ENCODE assay signal across 18 cellular contexts in the genomic region with DNA sequence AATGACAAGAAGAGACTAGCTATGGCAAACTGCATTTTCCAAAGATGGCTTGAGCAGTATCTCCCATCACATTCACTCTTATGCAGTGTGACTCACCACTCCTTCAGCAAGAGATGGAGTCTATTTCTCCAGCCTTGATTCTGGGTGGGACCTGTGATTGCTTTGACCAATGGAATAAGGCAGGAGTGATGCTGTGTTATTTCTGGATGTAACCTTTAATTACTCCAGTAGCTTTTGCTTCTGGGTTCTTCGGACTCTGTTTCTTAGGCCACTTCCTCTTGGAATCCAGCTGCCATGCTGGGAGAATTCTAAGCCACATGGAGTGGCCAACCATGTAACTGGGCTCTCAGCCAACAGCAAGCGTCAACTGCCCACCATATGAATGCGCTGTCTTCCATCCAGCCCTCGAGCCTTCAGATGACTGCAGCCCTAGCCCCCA. TPM values are rescaled to one million over a fixed set of nuclear protein-coding genes. Genes with fewer than 3 reads are reported as not detected.
DNase-seq lines count a peak whose midpoint lies in the region; ATAC-seq, FAIRE-seq and TF ChIP-seq lines count a peak whose summit lies in the region.
"Had no signal": no experiment of that assay in that cellular context is flagged by ENCODE, and none has a peak within 500 bp of the region (broad histone marks: within the 10 kb centered on the region; RNA-seq: fewer than 3 reads in every experiment).

No MANE protein-coding gene starts in this region.

- no peak for ATAC-seq in HG03460 (IDR thresholded peaks at IDR 0.05; ENCODE audit: unreplicated experiment)
- ATAC-seq: esophagus mucosa; naive thymus-derived CD8-positive, alpha-beta T cell; T-helper 17 cell had no signal

- CTCF ChIA-PET in MCF 10A (lab: Yijun Ruan, JAX) (interaction anchor here (0.7 to 7.1 kb wide), 10 partner anchors 13 to 109 kb away, joined by 3 to 71 read pairs (median 6); no protein-coding TSS in a partner anchor), mammary epithelial cell (lab: Charles Lee; ENCODE audit: low non-redundant PET) (no interaction called here)

- H2AFZ ChIP-seq in mammary epithelial cell (ENCODE audit: low read depth, low read length) = no peak overlapping the region
- H2AFZ ChIP-seq in fibroblast of lung (ENCODE audit: low read length) = no peak overlapping the region

- POLR2A ChIA-PET in MCF 10A (lab: Yijun Ruan, JAX) = interaction anchor here (0.7 to 1.8 kb wide), 4 partner anchors 13 to 41 kb away, joined by 3 to 6 read pairs (median 5); no protein-coding TSS in a partner anchor

- H3K9me3 Mint-ChIP-seq in MCF 10A (ENCODE audit: unreplicated experiment) = peaks cover 8% of the 10 kb centered on the region
- H3K9me3 Mint-ChIP-seq: naive thymus-derived CD8-positive, alpha-beta T cell had no signal

- BruUV-seq in MCF 10A (replicated peaks; lab: Mats Ljungman, UMichigan) (no TSS peak), mammary epithelial cell (replicated peaks; lab: Mats Ljungman, UMichigan) (no TSS peak)

- H3K4me1 ChIP-seq in mammary epithelial cell (ENCODE audit: insufficient read depth, low read length) = peaks cover 38% of the 10 kb centered on the region
- H3K4me1 ChIP-seq in fibroblast of lung (ENCODE audit: control insufficient read depth, extremely low read depth, insufficient read depth, low read length) = peaks cover 12% of the 10 kb centered on the region

- FAIRE-seq in GM19239 (lab: Jason Lieb, UNC) = no peak
- FAIRE-seq: islet of Langerhans had no signal

- peak; percentile 40 for DNase-seq in MCF 10A (ENCODE audit: unreplicated experiment)
- no peak for DNase-seq in mammary epithelial cell
- peak; percentile 99 for DNase-seq in RPMI7951 (ENCODE audit: low read depth)
- peak; percentile 58 to 81 for DNase-seq in fibroblast of lung (ENCODE audit: low read depth in 2 of 2)
- peak; percentile 4 for DNase-seq in stimulated activated CD8-positive, alpha-beta memory T cell treated with anti-CD3 and anti-CD28 coated beads, Interleukin-4, amount 100 ng/mL, for 48 hours
- DNase-seq in GM13976 (ENCODE audit: low spot score) = no peak
- DNase-seq in GM19239 (ENCODE audit: insufficient read length, low spot score) = no peak
- DNase-seq: activated gamma-delta T cell treated with Interleukin-2 at 50 U/mL for 16 hours; central memory CD4-positive, alpha-beta T cell; GOT3; naive thymus-derived CD8-positive, alpha-beta T cell; stimulated activated CD4-positive, alpha-beta T cell treated with anti-CD3 and anti-CD28 coated beads, Interleukin-4, amount 100 ng/mL, for 4 hours; stimulated activated naive CD4-positive, alpha-beta T cell; T-helper 17 cell had no signal

- no peak overlapping the region for H3K4me3 ChIP-seq in mammary epithelial cell (replicated peaks in 1 of 3; ENCODE audit: insufficient read depth in 1 of 3, low read depth in 2 of 3, low read length in 3 of 3)
- H3K4me3 ChIP-seq in fibroblast of lung (replicated peaks in 1 of 4; ENCODE audit: control extremely low read depth in 1 of 4, insufficient read depth in 1 of 4, low read depth in 3 of 4, low read length in 4 of 4) = no peak overlapping the region
- H3K4me3 ChIP-seq: vagina had no signal

- H3K27ac Mint-ChIP-seq in MCF 10A (ENCODE audit: low read depth, unreplicated experiment) = no peak overlapping the region
- H3K27ac Mint-ChIP-seq: naive thymus-derived CD8-positive, alpha-beta T cell; T-helper 17 cell had no signal

- TF ChIP-seq CTCF in MCF 10A (IDR thresholded peaks at IDR 0.05; ENCODE audit: unreplicated experiment) = no peak
- no peak for TF ChIP-seq CTCF in mammary epithelial cell (conservative IDR thresholded peaks at IDR 0.05 in 1 of 2, IDR thresholded peaks at IDR 0.05 in 1 of 2; ENCODE audit: extremely low read depth in 1 of 2, insufficient read depth in 1 of 2, low read depth in 1 of 2, low read length in 2 of 2)
- TF ChIP-seq CTCF in fibroblast of lung (conservative IDR thresholded peaks at IDR 0.05 in 1 of 2, IDR thresholded peaks at IDR 0.05 in 1 of 2; ENCODE audit: low read depth in 1 of 2, low read length in 2 of 2) = no peak
- no peak for TF ChIP-seq CTCF in GM13976 (IDR thresholded peaks at IDR 0.05; ENCODE audit: borderline replicate concordance, control extremely low read depth, extremely low read depth, insufficient read depth, missing control alignments)

- no peaks in the 10 kb centered on the region for H3K27me3 Mint-ChIP-seq in MCF 10A (ENCODE audit: insufficient read depth, unreplicated experiment)
- H3K27me3 Mint-ChIP-seq: T-helper 17 cell had no signal

- H3K9ac ChIP-seq in mammary epithelial cell (ENCODE audit: insufficient read depth, low read length) (no peak overlapping the region), fibroblast of lung (ENCODE audit: insufficient read depth, low read length) (no peak overlapping the region)

- H3K27ac ChIP-seq in mammary epithelial cell (ENCODE audit: insufficient read depth, low read depth, low read length) (no peak overlapping the region), fibroblast of lung (ENCODE audit: insufficient read depth, low read length) (no peak overlapping the region)
- H3K27ac ChIP-seq: vagina had no signal

- H3K4me2 ChIP-seq in mammary epithelial cell (ENCODE audit: insufficient read depth, low read depth, low read length) (no peak overlapping the region), fibroblast of lung (ENCODE audit: extremely low read depth, insufficient read depth, low read length) (no peak overlapping the region)

- intact Hi-C loops in MCF 10A (cut with micrococcal nuclease) (loop anchor here (10.0 kb wide), 1 partner anchor 50 kb away; the partner anchor contains the start of gene TGM2), mammary epithelial cell (cut with micrococcal nuclease) (no loop called here)

- H3K79me2 ChIP-seq in mammary epithelial cell (ENCODE audit: insufficient read depth, low read length) (no peaks in the 10 kb centered on the region), fibroblast of lung (ENCODE audit: control insufficient read depth, insufficient read depth, low read length) (no peaks in the 10 kb centered on the region)

- no peaks in the 10 kb centered on the region for H4K20me1 ChIP-seq in mammary epithelial cell (ENCODE audit: insufficient read depth, low read length)
- no peaks in the 10 kb centered on the region for H4K20me1 ChIP-seq in fibroblast of lung (ENCODE audit: control insufficient read depth, extremely low read depth, insufficient read depth, low read length)

- H3K36me3 ChIP-seq in mammary epithelial cell (ENCODE audit: insufficient read depth, low read length) = no peaks in the 10 kb centered on the region
- H3K36me3 ChIP-seq in fibroblast of lung (ENCODE audit: control insufficient read depth, insufficient read depth, low read length) = no peaks in the 10 kb centered on the region
- H3K36me3 ChIP-seq: vagina had no signal

- H3K27me3 ChIP-seq in mammary epithelial cell (ENCODE audit: insufficient read depth, low read length) (no peaks in the 10 kb centered on the region), fibroblast of lung (ENCODE audit: control insufficient read depth, insufficient read depth, low read length) (no peaks in the 10 kb centered on the region)
- H3K27me3 ChIP-seq: vagina had no signal

- H3K4me1 Mint-ChIP-seq in MCF 10A (ENCODE audit: insufficient read depth, unreplicated experiment) = peaks cover 34% of the 10 kb centered on the region
- H3K4me1 Mint-ChIP-seq: naive thymus-derived CD8-positive, alpha-beta T cell had no signal

- in situ Hi-C loops in mammary epithelial cell (cut with MboI; ENCODE audit: low sequenced_read_pairs in 2 of 2) = no loop called here
- in situ Hi-C loops in GM13976 (cut with MboI; ENCODE audit: low sequenced_read_pairs, unreplicated experiment) = no loop called here

- 79% methylated on average over 4 of the region's 4 CpGs for WGBS in mammary epithelial cell (ENCODE audit: low coverage, missing lambda C conversion rate)

- H3K4me3 Mint-ChIP-seq in MCF 10A (ENCODE audit: unreplicated experiment) = no peak overlapping the region
- H3K4me3 Mint-ChIP-seq: naive thymus-derived CD8-positive, alpha-beta T cell; T-helper 17 cell had no signal

- dilution Hi-C loops in mammary epithelial cell (cut with HindIII; ENCODE audit: low sequenced_read_pairs) = loop anchor here (5.0 kb wide), 1 partner anchor 93 kb away; no protein-coding TSS in a partner anchor

- no peaks in the 10 kb centered on the region for H3K36me3 Mint-ChIP-seq in MCF 10A (ENCODE audit: insufficient read depth, unreplicated experiment)
- H3K36me3 Mint-ChIP-seq: naive thymus-derived CD8-positive, alpha-beta T cell had no signal

- no peaks in the 10 kb centered on the region for H3K9me3 ChIP-seq in mammary epithelial cell (replicated peaks; ENCODE audit: insufficient read depth, low read length)
- H3K9me3 ChIP-seq in fibroblast of lung (ENCODE audit: control insufficient read depth, insufficient read depth, low read depth, low read length) = no peaks in the 10 kb centered on the region
- H3K9me3 ChIP-seq: vagina had no signal

RNA-seq across cellular contexts. Expression of gene TGM2, which starts 50.7 kb away (rescaled TPM):
- total RNA-seq in MCF 10A (2022) (0.76 and 1.5 TPM in 2 replicates), mammary epithelial cell (100 to 1,000 TPM in 1 of 2 donors, 10 to 100 TPM in 1; 53.4 to 252 TPM), fibroblast of lung (58.6 and 103 TPM in 2 replicates)
- polyA plus RNA-seq in mammary epithelial cell (98.1 TPM), fibroblast of lung (129 and 238 TPM in 2 replicates)
- polyA minus RNA-seq in mammary epithelial cell (98.9 TPM), fibroblast of lung (ENCODE audit: low replicate concordance) (160 and 334 TPM in 2 replicates)
- 650 and 793 TPM in 2 replicates for total RNA-seq in RPMI7951 (2014; rRNA removed; shearing (Covaris generic))
- polyA plus RNA-seq in fibroblast of lung (2012) = 135 and 254 TPM in 2 replicates
- total RNA-seq: naive thymus-derived CD8-positive, alpha-beta T cell had no signal
- polyA plus RNA-seq: naive thymus-derived CD8-positive, alpha-beta T cell had no signal

Comparison
In these comparisons a context has a peak if more than half of its experiments do, and no peak if none do; other contexts are left out.
1. DNase-seq: peak in MCF 10A (single experiment), RPMI7951 (single experiment), fibroblast of lung (2 of 2) and stimulated activated CD8-positive, alpha-beta memory T cell treated with anti-CD3 and anti-CD28 coated beads, Interleukin-4, amount 100 ng/mL, for 48 hours (single experiment); none in mammary epithelial cell (single experiment), GM13976 (single experiment) and GM19239 (single experiment).
2. RNA of gene TGM2, which starts 50.7 kb away (total RNA-seq): 650 to 793 TPM in RPMI7951, 53.4 to 252 TPM in mammary epithelial cell and 58.6 to 103 TPM in fibroblast of lung; 0.76 to 1.5 TPM in MCF 10A; every median in the first group is over 10 times any median in the second.